12 cellular contexts compared by ENCODE assay signal in genomic region chr6:32369678-32370077, GRCh38. TPM values are rescaled to one million over a fixed set of nuclear protein-coding genes. Genes with fewer than 3 reads are reported as not detected.
DNase-seq lines count a peak whose midpoint lies in the region; ATAC-seq, FAIRE-seq and TF ChIP-seq lines count a peak whose summit lies in the region.
"Had no signal": no experiment of that assay in that cellular context is flagged by ENCODE, and none has a peak within 500 bp of the region (broad histone marks: within the 10 kb centered on the region; RNA-seq: fewer than 3 reads in every experiment).

No MANE protein-coding gene starts in this region.

- no peak for TF ChIP-seq CTCF in A549 (IDR thresholded peaks at IDR 0.05)
- TF ChIP-seq CTCF in RWPE1 (conservative IDR thresholded peaks at IDR 0.05; ENCODE audit: low read depth) = no peak
- no peak for TF ChIP-seq CTCF in fibroblast of villous mesenchyme (IDR thresholded peaks at IDR 0.05; ENCODE audit: insufficient read depth, low read depth, low read length)

- WGBS in A549 (ENCODE audit: missing lambda C conversion rate) = 0% methylated on average over 2 of the region's 2 CpGs

- CTCF ChIA-PET in A549 (lab: Yijun Ruan, JAX) = interaction anchor here (1.1 to 1.3 kb wide), 3 partner anchors 12 to 147 kb away, joined by 3 to 4 read pairs (median 3); no protein-coding TSS in a partner anchor
- CTCF ChIA-PET in RWPE1 (lab: Yijun Ruan, JAX) = no interaction called here

- TF ChIP-seq POLR2A in A549 (IDR thresholded peaks at IDR 0.05; ENCODE audit: low read length) = no peak

- ATAC-seq in A549 (peak in 1 of 2 experiments; percentile 43; a peak in 1 of 6 replicates), Right ventricle myocardium superior (ENCODE audit: poor library complexity) (no peak)

- H3K9me3 ChIP-seq in A549 = no peaks in the 10 kb centered on the region
- H3K9me3 ChIP-seq: Caco-2 had no signal

- no peak for FAIRE-seq in A549 (lab: Jason Lieb, UNC)
- FAIRE-seq: GM12892, islet of Langerhans had no signal

- H3K4me3 ChIP-seq in A549 = no peak overlapping the region
- H3K4me3 ChIP-seq in fibroblast of villous mesenchyme (ENCODE audit: low read depth, low read length) = no peak overlapping the region

- POLR2A ChIA-PET in A549 (lab: Yijun Ruan, JAX) (no interaction called here), RWPE1 (lab: Yijun Ruan, JAX; ENCODE audit: low non-redundant PET) (no interaction called here)

- intact Hi-C loops in Right ventricle myocardium superior (cut with DNase I) = no loop called here

- H3K27ac ChIP-seq in A549 (peak overlapping the region in 1 of 2 experiments; percentile 59; a peak in 2 of 6 replicates), RWPE1 (no peak overlapping the region; the same call in 1 of the 2 replicates)

- DNase-seq in A549 (ENCODE audit: low read depth in 1 of 2, low spot score in 1 of 2) (peak; percentile 31 to 36), EL (peak; percentile 89), RWPE1 (ENCODE audit: low spot score) (peak; percentile 87), fibroblast of villous mesenchyme (ENCODE audit: low read depth) (peak; percentile 29), activated gamma-delta T cell treated with Interleukin-2 at 50 U/mL for 16 hours (no peak), dedifferentiated amniotic fluid mesenchymal stem cell (ENCODE audit: extremely low spot score) (no peak), islet precursor cell (no peak), Right ventricle myocardium superior (no peak)
- DNase-seq: Caco-2, NCI-H2107 had no signal

- no peak for TF ChIP-seq RAD21 in A549 (conservative IDR thresholded peaks at IDR 0.05 in 1 of 2, IDR thresholded peaks at IDR 0.05 in 1 of 2)

- H3K4me1 ChIP-seq in A549 = peaks cover 37% of the 10 kb centered on the region

- TF ChIP-seq EP300 in A549 (IDR thresholded peaks at IDR 0.05) = no peak

- H3K4me2 ChIP-seq in A549 = peak overlapping the region; percentile 48

TF ChIP-seq in A549, 52 proteins besides CTCF, POLR2A, EP300 and RAD21:
- TF ChIP-seq ZNF302 (CRISPR knock-in tag; IDR thresholded peaks at IDR 0.05) = no peak
- TF ChIP-seq JUNB (IDR thresholded peaks at IDR 0.05) = peak; percentile 59
- TF ChIP-seq FOSL2 (IDR thresholded peaks at IDR 0.05) = peak; percentile 58; the same call in 1 of the 2 replicates
- peak; percentile 70 for TF ChIP-seq FOSL2 (CRISPR knock-in tag; IDR thresholded peaks at IDR 0.05)

RNA-seq across cellular contexts. Expression of gene TSBP1, which starts 2.0 kb away (rescaled TPM):
- polyA plus RNA-seq in A549 (2011; rRNA removed) (not detected in 2 replicates), A549 (2017; fragmentation: RNase III; extraction: RNeasy Plus Mini Kit Qiagen cat#74134 plus additional on column Dnase treatment) (not detected in 3 replicates)
- not detected in 2 replicates for polyA plus RNA-seq in A549 (2012; cell fraction: cytosol; rRNA removed)
- not detected in 2 replicates for polyA plus RNA-seq in A549 (2012; cell fraction: nucleus; rRNA removed)
- not detected in 2 replicates for polyA minus RNA-seq in A549 (2011; rRNA and poly(A)+ RNA removed)
- total RNA-seq in fibroblast of villous mesenchyme (under 0.01 TPM in 1 of 2 replicates, not detected in the other), Right ventricle myocardium superior (not detected)
- total RNA-seq: Caco-2 had no signal

RNA-seq across cellular contexts. Expression of gene BTNL2, which starts 37.3 kb away (rescaled TPM):
- polyA plus RNA-seq in A549 (2011; rRNA removed) (not detected in 2 replicates), A549 (2017; fragmentation: RNase III; extraction: RNeasy Plus Mini Kit Qiagen cat#74134 plus additional on column Dnase treatment) (not detected in 3 replicates)
- not detected in 2 replicates for polyA plus RNA-seq in A549 (2012; cell fraction: cytosol; rRNA removed)
- polyA plus RNA-seq in A549 (2012; cell fraction: nucleus; rRNA removed) = not detected in 2 replicates
- not detected in 2 replicates for polyA minus RNA-seq in A549 (2011; rRNA and poly(A)+ RNA removed)
- total RNA-seq in fibroblast of villous mesenchyme (not detected in 2 replicates), Right ventricle myocardium superior (not detected)
- total RNA-seq: Caco-2 had no signal

Comparison
In these comparisons a context has a peak if more than half of its experiments do, and no peak if none do; other contexts are left out.
1. DNase-seq: peak in A549 (2 of 2), EL (single experiment), RWPE1 (single experiment) and fibroblast of villous mesenchyme (single experiment); none in activated gamma-delta T cell treated with Interleukin-2 at 50 U/mL for 16 hours (single experiment), dedifferentiated amniotic fluid mesenchymal stem cell (single experiment), islet precursor cell (single experiment) and Right ventricle myocardium superior (single experiment).